ENCODE assay signal across 8 cellular contexts in the genomic region with DNA sequence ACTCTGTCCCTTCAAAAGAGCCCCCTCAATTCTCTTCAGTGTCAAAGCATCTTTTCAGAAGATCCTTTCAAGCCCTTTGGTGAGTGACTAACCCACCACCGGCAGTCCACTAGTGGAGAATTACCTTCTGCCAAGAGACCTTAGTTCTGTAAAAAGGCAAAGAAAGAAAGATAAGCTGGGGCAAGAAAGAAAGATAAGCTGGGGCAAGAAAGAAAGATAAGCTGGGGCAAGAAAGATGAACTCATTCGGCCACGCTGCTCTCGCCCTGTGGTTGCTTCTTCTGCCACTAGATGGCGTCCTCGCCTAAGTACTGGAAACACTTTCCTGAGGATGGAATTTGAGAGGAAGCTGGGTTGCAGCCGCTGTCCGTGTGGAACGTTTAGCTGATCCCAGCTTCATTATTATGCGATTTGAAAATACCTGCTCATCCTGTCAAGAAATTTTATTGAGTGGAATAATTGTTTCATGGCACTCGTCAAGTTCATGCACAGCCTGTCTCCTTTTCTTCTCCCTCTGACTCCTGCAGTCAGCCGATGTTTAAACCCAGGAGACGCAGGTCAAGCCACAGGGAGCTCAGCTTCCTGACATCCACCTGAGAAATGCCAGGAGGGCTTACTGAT. TPM values are rescaled to one million over a fixed set of nuclear protein-coding genes. Genes with fewer than 3 reads are reported as not detected.
DNase-seq lines count a peak whose midpoint lies in the region; ATAC-seq and TF ChIP-seq lines count a peak whose summit lies in the region.

No MANE protein-coding gene starts in this region.

- H3K27me3 Mint-ChIP-seq in activated CD4-positive, alpha-beta memory T cell treated with anti-CD3 and anti-CD28 coated beads, Interleukin-2, amount 10 ng/mL, durations not matched to agents 7 days and 5 days, result no peaks in the 10 kb centered on the region

- CTCF ChIA-PET in activated CD4-positive, alpha-beta memory T cell treated with anti-CD3 and anti-CD28 coated beads, Interleukin-2, amount 10 ng/mL, durations not matched to agents 7 days and 5 days (lab: Charles Lee), result interaction anchor here (0.5 to 5.8 kb wide), 72 partner anchors 8 to 578 kb away, joined by 3 to 323 read pairs (median 5); partner anchors contain the start of genes ANXA4, GMCL1, MXD1 and NFU1

- no peak for ATAC-seq in HG02623 (IDR thresholded peaks at IDR 0.05; ENCODE audit: unreplicated experiment)

- H3K4me1 Mint-ChIP-seq in activated CD4-positive, alpha-beta memory T cell treated with anti-CD3 and anti-CD28 coated beads, Interleukin-2, amount 10 ng/mL, durations not matched to agents 7 days and 5 days, result peaks cover 6% of the 10 kb centered on the region

- DNase-seq in HL-60 (ENCODE audit: low read depth in 1 of 2, low spot score in 1 of 2) (peak; percentile 51 to 84), NCI-H82 (lab: John Stamatoyannopoulos, UW) (peak; percentile 89), medulla oblongata (ENCODE audit: extremely low spot score) (peak; percentile 94)
- DNase-seq in activated CD4-positive, alpha-beta memory T cell treated with anti-CD3 and anti-CD28 coated beads, Interleukin-2, amount 10 ng/mL, durations not matched to agents 7 days and 5 days, result peak; percentile 87
- DNase-seq in effector memory CD4-positive, alpha-beta T cell, result peak; percentile 67 to 79 (median 68)
- peak; percentile 56 for DNase-seq in stimulated activated CD8-positive, alpha-beta memory T cell treated with anti-CD3 and anti-CD28 coated beads, Interleukin-12 subunit alpha, Interleukin-12 subunit beta, amount 100 ng/mL, for 24 hours (ENCODE audit: extremely low read depth)

- H3K9me3 Mint-ChIP-seq in activated CD4-positive, alpha-beta memory T cell treated with anti-CD3 and anti-CD28 coated beads, Interleukin-2, amount 10 ng/mL, durations not matched to agents 7 days and 5 days, result no peaks in the 10 kb centered on the region

- peak overlapping the region; percentile 26 for H3K4me3 ChIP-seq in HL-60 (replicated peaks; ENCODE audit: insufficient read depth, low read length)
- H3K4me3 ChIP-seq in effector memory CD4-positive, alpha-beta T cell (ENCODE audit: insufficient read depth, low read depth, low read length, poor library complexity, severe bottlenecking), result peak overlapping the region; percentile 13

- H3K27me3 ChIP-seq in HL-60 (ENCODE audit: insufficient read depth, poor library complexity, severe bottlenecking), result no peaks in the 10 kb centered on the region
- H3K27me3 ChIP-seq in effector memory CD4-positive, alpha-beta T cell (replicated peaks; ENCODE audit: control insufficient read depth, insufficient read depth, low read length, poor library complexity, severe bottlenecking), result no peaks in the 10 kb centered on the region

- H3K36me3 Mint-ChIP-seq in activated CD4-positive, alpha-beta memory T cell treated with anti-CD3 and anti-CD28 coated beads, Interleukin-2, amount 10 ng/mL, durations not matched to agents 7 days and 5 days (ENCODE audit: low read depth), result no peaks in the 10 kb centered on the region

- H3K9me3 ChIP-seq in effector memory CD4-positive, alpha-beta T cell (ENCODE audit: control insufficient read depth, low read length), result no peaks in the 10 kb centered on the region

- peak; percentile 81 for TF ChIP-seq CTCF in GM12874 (IDR thresholded peaks at IDR 0.05; ENCODE audit: insufficient read depth, low read depth, low read length)
- TF ChIP-seq CTCF in HL-60 (IDR thresholded peaks at IDR 0.05; ENCODE audit: insufficient read depth, low read length), result peak; percentile 82

- no peak overlapping the region for H3K27ac ChIP-seq in HL-60 (replicated peaks)
- H3K27ac ChIP-seq in effector memory CD4-positive, alpha-beta T cell (ENCODE audit: insufficient read depth, low read length, poor library complexity, severe bottlenecking), result no peak overlapping the region

- POLR2A ChIA-PET in activated CD4-positive, alpha-beta memory T cell treated with anti-CD3 and anti-CD28 coated beads, Interleukin-2, amount 10 ng/mL, durations not matched to agents 7 days and 5 days (lab: Charles Lee), result interaction anchor here (0.7 to 3.4 kb wide), 11 partner anchors 17 to 467 kb away, joined by 3 to 24 read pairs (median 4); partner anchors contain the start of genes C2orf42, GMCL1 and SNRNP27

- no peak overlapping the region for H3K27ac Mint-ChIP-seq in activated CD4-positive, alpha-beta memory T cell treated with anti-CD3 and anti-CD28 coated beads, Interleukin-2, amount 10 ng/mL, durations not matched to agents 7 days and 5 days

- H3K4me3 Mint-ChIP-seq in activated CD4-positive, alpha-beta memory T cell treated with anti-CD3 and anti-CD28 coated beads, Interleukin-2, amount 10 ng/mL, durations not matched to agents 7 days and 5 days, result peak overlapping the region; percentile 41

- H3K4me1 ChIP-seq in effector memory CD4-positive, alpha-beta T cell (ENCODE audit: control insufficient read depth, insufficient read depth, low read length, poor library complexity, severe bottlenecking), result no peaks in the 10 kb centered on the region

- no peaks in the 10 kb centered on the region for H3K36me3 ChIP-seq in effector memory CD4-positive, alpha-beta T cell (ENCODE audit: control insufficient read depth, insufficient read depth, low read length)

RNA-seq across cellular contexts. Expression of gene ANXA4, which starts 17.3 kb away (rescaled TPM):
- 10 to 100 TPM; 86.9 to 90.4 TPM for total RNA-seq in activated CD4-positive, alpha-beta memory T cell treated with anti-CD3 and anti-CD28 coated beads, Interleukin-2, amount 10 ng/mL, durations not matched to agents 7 days and 5 days
